In the genomic region with DNA sequence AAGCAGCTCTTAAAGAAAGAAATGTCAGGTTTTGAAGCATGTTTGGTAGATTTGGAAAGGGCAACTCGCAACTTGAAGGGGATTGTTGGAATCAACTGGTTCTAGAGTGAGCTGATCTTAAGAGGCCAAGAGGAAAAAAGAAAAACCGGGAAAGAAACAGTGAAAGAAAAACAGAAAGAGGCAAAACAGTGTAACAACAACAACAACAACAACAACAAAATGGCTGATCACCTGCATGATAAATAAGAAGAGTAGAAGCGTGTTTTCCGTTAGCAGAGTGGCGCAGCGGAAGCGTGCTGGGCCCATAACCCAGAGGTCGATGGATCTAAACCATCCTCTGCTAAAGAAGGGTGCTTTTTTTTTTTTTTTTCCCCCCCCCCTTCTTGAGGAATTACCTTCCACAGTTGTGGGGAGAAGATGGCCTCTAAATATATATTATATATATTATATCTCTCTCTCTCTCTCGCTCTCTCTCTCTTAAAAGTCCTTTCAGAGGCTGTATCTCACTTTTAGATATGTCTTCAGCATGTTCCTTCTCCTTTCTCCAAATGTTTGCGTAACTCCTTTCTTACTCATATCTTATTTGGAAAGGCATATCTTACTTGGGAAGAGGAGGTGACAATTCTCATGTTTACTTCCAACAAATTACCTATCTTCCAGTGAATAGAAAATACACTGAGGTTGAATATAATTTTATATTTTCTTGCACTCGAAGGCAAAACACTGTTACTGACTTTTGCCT, we compare ENCODE assay signal across 1 cellular context.
TF ChIP-seq lines count a peak whose summit lies in the region.

No MANE protein-coding gene starts in this region.

TF ChIP-seq in SK-N-SH treated with all-trans-retinoic acid at 6 μM for 48 hours, 23 proteins besides CTCF, POLR2A, EP300 and RAD21 (continued from another document):
- TF ChIP-seq, protein P1, sequence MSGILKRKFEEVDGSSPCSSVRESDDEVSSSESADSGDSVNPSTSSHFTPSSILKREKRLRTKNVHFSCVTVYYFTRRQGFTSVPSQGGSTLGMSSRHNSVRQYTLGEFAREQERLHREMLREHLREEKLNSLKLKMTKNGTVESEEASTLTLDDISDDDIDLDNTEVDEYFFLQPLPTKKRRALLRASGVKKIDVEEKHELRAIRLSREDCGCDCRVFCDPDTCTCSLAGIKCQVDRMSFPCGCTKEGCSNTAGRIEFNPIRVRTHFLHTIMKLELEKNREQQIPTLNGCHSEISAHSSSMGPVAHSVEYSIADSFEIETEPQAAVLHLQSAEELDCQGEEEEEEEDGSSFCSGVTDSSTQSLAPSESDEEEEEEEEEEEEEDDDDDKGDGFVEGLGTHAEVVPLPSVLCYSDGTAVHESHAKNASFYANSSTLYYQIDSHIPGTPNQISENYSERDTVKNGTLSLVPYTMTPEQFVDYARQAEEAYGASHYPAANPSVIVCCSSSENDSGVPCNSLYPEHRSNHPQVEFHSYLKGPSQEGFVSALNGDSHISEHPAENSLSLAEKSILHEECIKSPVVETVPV (CRISPR knock-in tag; IDR thresholded peaks at IDR 0.05), result no peak
- TF ChIP-seq ZNF70 (CRISPR knock-in tag; IDR thresholded peaks at IDR 0.05) (no peak), GLIS3 (CRISPR knock-in tag; IDR thresholded peaks at IDR 0.05) (no peak), POU6F1 (CRISPR knock-in tag; IDR thresholded peaks at IDR 0.05; ENCODE audit: borderline replicate concordance, low read depth) (no peak), PPARA (CRISPR knock-in tag; IDR thresholded peaks at IDR 0.05; ENCODE audit: borderline replicate concordance) (no peak), ZFP3 (CRISPR knock-in tag; IDR thresholded peaks at IDR 0.05) (no peak), ZFP30 (CRISPR knock-in tag; IDR thresholded peaks at IDR 0.05) (no peak), BACH2 (CRISPR knock-in tag; IDR thresholded peaks at IDR 0.05; ENCODE audit: borderline replicate concordance) (no peak)
